In genomic region chr7:84237533-84238173, GRCh38 we compare ENCODE assay signal across 14 cellular contexts. TPM values are rescaled to one million over a fixed set of nuclear protein-coding genes. Genes with fewer than 3 reads are reported as not detected.
A peak's percentile ranks its signal among the peaks of the same experiment; 100 is the strongest.
DNase-seq lines count a peak whose midpoint lies in the region; ATAC-seq, FAIRE-seq and TF ChIP-seq lines count a peak whose summit lies in the region.
"Had no signal": no experiment of that assay in that cellular context is flagged by ENCODE, and none has a peak within 500 bp of the region (broad histone marks: within the 10 kb centered on the region; RNA-seq: fewer than 3 reads in every experiment).

No MANE protein-coding gene starts in this region.

- H3K4me3 ChIP-seq in brain microvascular endothelial cell (ENCODE audit: low read depth, low read length): no peak overlapping the region
- no peak overlapping the region for H3K4me3 ChIP-seq in naive thymus-derived CD4-positive, alpha-beta T cell (ENCODE audit: low read length)
- no peak overlapping the region for H3K4me3 ChIP-seq in effector memory CD4-positive, alpha-beta T cell (ENCODE audit: insufficient read depth, low read depth, low read length, poor library complexity, severe bottlenecking)
- H3K4me3 ChIP-seq: MG63, mucosa of descending colon had no signal

- no peaks in the 10 kb centered on the region for H3K27me3 Mint-ChIP-seq in naive thymus-derived CD4-positive, alpha-beta T cell

- no peak for FAIRE-seq in HTR-8/SVneo (lab: Jason Lieb, UNC)

- H3K9me3 Mint-ChIP-seq in naive thymus-derived CD4-positive, alpha-beta T cell: peaks cover 0 to 15% (median 3%) of the 10 kb centered on the region in 11 donors

- H3K4me3 Mint-ChIP-seq in naive thymus-derived CD4-positive, alpha-beta T cell: no peak overlapping the region

- CTCF ChIA-PET in naive thymus-derived CD4-positive, alpha-beta T cell (lab: Charles Lee): no interaction called here

- TF ChIP-seq CTCF in brain microvascular endothelial cell (IDR thresholded peaks at IDR 0.05; ENCODE audit: low read depth, low read length, missing control alignments): no peak

- peak; percentile 72 for ATAC-seq in naive thymus-derived CD4-positive, alpha-beta T cell
- ATAC-seq in GM21619 (IDR thresholded peaks at IDR 0.05; ENCODE audit: unreplicated experiment) (no peak), GM21786 (IDR thresholded peaks at IDR 0.05; ENCODE audit: unreplicated experiment) (no peak)
- ATAC-seq: mucosa of descending colon had no signal

- H3K36me3 Mint-ChIP-seq in naive thymus-derived CD4-positive, alpha-beta T cell: peaks cover 0 to 3% (median 0%) of the 10 kb centered on the region in 5 donors

- peaks cover 0 to 4% (median 0%) of the 10 kb centered on the region in 7 donors for H3K4me1 Mint-ChIP-seq in naive thymus-derived CD4-positive, alpha-beta T cell

- DNase-seq in Daoy (ENCODE audit: low read depth) (peak; percentile 80), HTR-8/SVneo (ENCODE audit: insufficient read length, low spot score) (peak; percentile 23), brain microvascular endothelial cell (peak; percentile 84), putamen (ENCODE audit: low spot score) (no peak)
- DNase-seq in naive thymus-derived CD4-positive, alpha-beta T cell: no peak
- DNase-seq in effector memory CD4-positive, alpha-beta T cell: no peak
- DNase-seq: activated naive CD4-positive, alpha-beta T cell treated with anti-CD3 and anti-CD28 coated beads, Interleukin-2, amount 50 U/mL, for 16 hours; foreskin melanocyte; GF-D8; MG63; mucosa of descending colon; WERI-Rb-1 had no signal

- H3K36me3 ChIP-seq in brain microvascular endothelial cell (replicated peaks): no peaks in the 10 kb centered on the region
- no peaks in the 10 kb centered on the region for H3K36me3 ChIP-seq in naive thymus-derived CD4-positive, alpha-beta T cell (ENCODE audit: control insufficient read depth in 2 of 3, insufficient read depth in 3 of 3, low read length in 3 of 3)
- H3K36me3 ChIP-seq in effector memory CD4-positive, alpha-beta T cell (ENCODE audit: control insufficient read depth, insufficient read depth, low read length): no peaks in the 10 kb centered on the region
- H3K36me3 ChIP-seq: MG63, WERI-Rb-1 had no signal

- peak overlapping the region; percentile 78 for H3K27ac ChIP-seq in brain microvascular endothelial cell
- H3K27ac ChIP-seq in naive thymus-derived CD4-positive, alpha-beta T cell (ENCODE audit: low read depth, low read length): no peak overlapping the region
- H3K27ac ChIP-seq in effector memory CD4-positive, alpha-beta T cell (ENCODE audit: insufficient read depth, low read length, poor library complexity, severe bottlenecking): no peak overlapping the region
- H3K27ac ChIP-seq: WERI-Rb-1 had no signal

- no peaks in the 10 kb centered on the region for H3K27me3 ChIP-seq in brain microvascular endothelial cell (replicated peaks)
- no peaks in the 10 kb centered on the region for H3K27me3 ChIP-seq in naive thymus-derived CD4-positive, alpha-beta T cell (ENCODE audit: control insufficient read depth in 2 of 2, insufficient read depth in 2 of 2, low read length in 2 of 2)
- no peaks in the 10 kb centered on the region for H3K27me3 ChIP-seq in effector memory CD4-positive, alpha-beta T cell (replicated peaks; ENCODE audit: control insufficient read depth, insufficient read depth, low read length, poor library complexity, severe bottlenecking)
- H3K27me3 ChIP-seq: MG63 had no signal

- in situ Hi-C loops in brain microvascular endothelial cell (cut with HindIII; ENCODE audit: low pct_ligation_motif_present, low sequenced_read_pairs): no loop called here

- POLR2A ChIA-PET in naive thymus-derived CD4-positive, alpha-beta T cell (lab: Charles Lee): no interaction called here

- intact Hi-C loops in naive thymus-derived CD4-positive, alpha-beta T cell (cut with micrococcal nuclease): no loop called here

- no peaks in the 10 kb centered on the region for H3K9me3 ChIP-seq in naive thymus-derived CD4-positive, alpha-beta T cell (ENCODE audit: control insufficient read depth in 2 of 3, low read length in 3 of 3)
- H3K9me3 ChIP-seq in effector memory CD4-positive, alpha-beta T cell (ENCODE audit: control insufficient read depth, low read length): no peaks in the 10 kb centered on the region
- H3K9me3 ChIP-seq: mucosa of descending colon had no signal

- H3K4me1 ChIP-seq in naive thymus-derived CD4-positive, alpha-beta T cell (ENCODE audit: control insufficient read depth in 2 of 2, insufficient read depth in 2 of 2, low read length in 2 of 2): no peaks in the 10 kb centered on the region
- no peaks in the 10 kb centered on the region for H3K4me1 ChIP-seq in effector memory CD4-positive, alpha-beta T cell (ENCODE audit: control insufficient read depth, insufficient read depth, low read length, poor library complexity, severe bottlenecking)

- no peak overlapping the region for H3K27ac Mint-ChIP-seq in naive thymus-derived CD4-positive, alpha-beta T cell

RNA-seq across cellular contexts. Expression of gene SEMA3A, which starts 43.1 kb away (rescaled TPM):
- 14.2 and 14.3 TPM in 2 replicates for total RNA-seq in Daoy (2014; rRNA removed; shearing (Covaris generic))
- total RNA-seq in naive thymus-derived CD4-positive, alpha-beta T cell: 1 to 10 TPM in 4 of 5 experiments, under 1 TPM in 1; 0.29 to 3.0 (median 1.6) TPM
- under 1 TPM; 0.37 to 0.67 TPM for polyA plus RNA-seq in naive thymus-derived CD4-positive, alpha-beta T cell

Comparison
In these comparisons a context has a peak if more than half of its experiments do, and no peak if none do; other contexts are left out.
1. DNase-seq: peak in Daoy (single experiment), HTR-8/SVneo (single experiment) and brain microvascular endothelial cell (single experiment); none in naive thymus-derived CD4-positive, alpha-beta T cell (0 of 9), effector memory CD4-positive, alpha-beta T cell (0 of 3) and putamen (single experiment).